27 cellular contexts compared by ENCODE assay signal in the genomic region with DNA sequence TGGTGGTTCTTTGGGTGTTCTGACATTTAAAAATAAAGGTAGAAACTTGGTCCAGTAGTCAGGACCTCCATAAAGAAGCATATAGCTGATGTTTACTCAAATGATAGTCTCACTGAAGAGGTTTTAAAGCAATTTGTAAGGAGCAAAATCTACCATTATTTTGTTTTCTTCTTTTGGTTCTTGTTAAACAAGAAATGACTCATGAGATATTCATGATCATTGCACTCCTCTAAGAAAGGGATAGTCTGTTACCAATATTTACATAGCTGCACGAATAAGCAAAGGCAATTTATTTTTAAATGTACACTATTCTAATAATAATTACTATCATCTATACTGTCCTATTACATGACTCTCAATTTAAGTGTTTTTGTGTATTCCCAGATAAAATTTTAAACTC.
DNase-seq lines count a peak whose midpoint lies in the region; ATAC-seq and TF ChIP-seq lines count a peak whose summit lies in the region.
"Had no signal": no experiment of that assay in that cellular context is flagged by ENCODE, and none has a peak within 500 bp of the region (broad histone marks: within the 10 kb centered on the region; RNA-seq: fewer than 3 reads in every experiment).

No MANE protein-coding gene starts in this region.

- H3K9ac ChIP-seq in PC-3 (ENCODE audit: low read length) = no peak overlapping the region

- H3K4me1 ChIP-seq in PC-3 (ENCODE audit: insufficient read depth, low read length) (no peaks in the 10 kb centered on the region; the same call in 1 of the 2 replicates), foreskin keratinocyte (no peaks in the 10 kb centered on the region)
- H3K4me1 ChIP-seq: Caco-2 had no signal

- no peaks in the 10 kb centered on the region for H3K9me3 ChIP-seq in PC-3 (ENCODE audit: low read length)
- H3K9me3 ChIP-seq: Caco-2 had no signal

- no peaks in the 10 kb centered on the region for H3K9me2 ChIP-seq in PC-3 (replicated peaks; ENCODE audit: low read length)

- TF ChIP-seq CTCF in PC-3 (conservative IDR thresholded peaks at IDR 0.05; ENCODE audit: low read depth, low read length) (no peak), astrocyte of the spinal cord (IDR thresholded peaks at IDR 0.05; ENCODE audit: low read depth, low read length) (no peak), foreskin keratinocyte (conservative IDR thresholded peaks at IDR 0.05) (no peak)

- in situ Hi-C loops in astrocyte of the spinal cord (cut with HindIII; ENCODE audit: low sequenced_read_pairs) = no loop called here

- no peaks in the 10 kb centered on the region for H3F3A ChIP-seq in PC-3 (ENCODE audit: low read length, unreplicated experiment)

- intact Hi-C loops in PC-3 (cut with micrococcal nuclease) = no loop called here

- CTCF ChIA-PET in PC-3 (lab: Charles Lee) = no interaction called here

- POLR2A ChIA-PET in PC-3 (lab: Charles Lee; ENCODE audit: unreplicated experiment) = interaction anchor here (0.6 kb wide), 1 partner anchor 63 kb away, joined by 3 read pairs; no protein-coding TSS in a partner anchor

- no peak for ATAC-seq in PC-3
- no peak for ATAC-seq in foreskin keratinocyte
- ATAC-seq: CD8-positive, alpha-beta T cell; GM12878; HCT116 had no signal

- H3K79me2 ChIP-seq in PC-3 (ENCODE audit: low read length) = no peaks in the 10 kb centered on the region

- no peaks in the 10 kb centered on the region for H3K36me3 ChIP-seq in PC-3 (ENCODE audit: low read depth, low read length)

- no peak overlapping the region for H2AFZ ChIP-seq in PC-3 (ENCODE audit: low read length)

- peak overlapping the region; percentile 69 for H3K27ac ChIP-seq in PC-3 (ENCODE audit: low read length)
- H3K27ac ChIP-seq in foreskin keratinocyte = no peak overlapping the region
- H3K27ac ChIP-seq: C4-2B, SK-N-MC had no signal

- H3K27me3 ChIP-seq in PC-3 (ENCODE audit: low read length) (no peaks in the 10 kb centered on the region), foreskin keratinocyte (no peaks in the 10 kb centered on the region)

- peak overlapping the region; percentile 61 for H3K4me2 ChIP-seq in PC-3 (ENCODE audit: low read length)

- BruUV-seq in PC-3 (replicated peaks; lab: Mats Ljungman, UMichigan) = no TSS peak

- no peaks in the 10 kb centered on the region for H4K20me1 ChIP-seq in PC-3 (ENCODE audit: low read length)

- DNase-seq in PC-3 (peak; percentile 47), astrocyte of the spinal cord (ENCODE audit: low read depth, low spot score) (peak; percentile 2), foreskin keratinocyte (peak; percentile 9), HK-2 (ENCODE audit: unreplicated experiment) (no peak), activated T-cell treated with anti-CD3 and anti-CD28 coated beads for 4 hours (no peak), NCI-H1048 (lab: John Stamatoyannopoulos, UW) (no peak), NCI-H748 (lab: John Stamatoyannopoulos, UW; ENCODE audit: unreplicated experiment) (no peak)
- DNase-seq: Caco-2; CD8-positive, alpha-beta T cell; DMS 273 treated with DMSO at 0.1 percent for 48 hours; DMS79; EL; GDM1; NCI-H1105; NCI-H1436 treated with DMSO at 0.1 percent for 48 hours; NCI-H1930; NCI-H2107; NCI-H446; NCI-H524 treated with DMSO at 0.1 percent for 48 hours; NCI-H82; NK-92 treated with Interleukin-12 subunit alpha and Interleukin-12 subunit beta, amount 100 ng/mL, for 24 hours; RPMI8226; SIG-M5 had no signal

- H3K4me3 ChIP-seq in PC-3 (ENCODE audit: low read length) (peak overlapping the region; percentile 42; the same call in 1 of the 2 replicates), astrocyte of the spinal cord (ENCODE audit: low read depth, low read length) (no peak overlapping the region)
- H3K4me3 ChIP-seq: GM12878, SK-N-MC had no signal

Comparison
In these comparisons a context has a peak if more than half of its experiments do, and no peak if none do; other contexts are left out.
1. DNase-seq: peak in PC-3 (single experiment), astrocyte of the spinal cord (single experiment) and foreskin keratinocyte (2 of 2); none in HK-2 (single experiment), activated T-cell treated with anti-CD3 and anti-CD28 coated beads for 4 hours (single experiment), NCI-H1048 (single experiment) and NCI-H748 (single experiment).